Comparison of ENCODE assay signal across 11 cellular contexts in the genomic region with DNA sequence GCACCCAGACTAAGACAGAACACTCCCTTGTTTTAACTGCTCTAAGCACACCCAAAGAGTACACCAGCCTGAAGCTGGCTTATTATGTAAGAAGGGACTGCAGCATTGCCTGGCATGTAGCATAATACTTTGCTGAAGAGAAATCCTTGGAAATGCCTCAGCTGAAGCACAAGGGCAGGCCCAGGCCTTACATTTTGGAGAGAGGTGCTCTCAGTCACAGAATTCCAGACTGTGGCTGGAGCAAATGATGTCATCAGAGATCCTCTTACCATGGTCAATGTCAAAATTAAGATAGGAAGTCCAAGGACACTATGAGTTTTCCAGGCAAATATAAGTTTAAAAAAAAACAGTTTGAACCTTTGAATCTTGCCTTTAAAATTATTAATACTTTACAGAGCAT. TPM values are rescaled to one million over a fixed set of nuclear protein-coding genes. Genes with fewer than 3 reads are reported as not detected.
DNase-seq lines count a peak whose midpoint lies in the region; ATAC-seq, FAIRE-seq and TF ChIP-seq lines count a peak whose summit lies in the region.
"Had no signal": no experiment of that assay in that cellular context is flagged by ENCODE, and none has a peak within 500 bp of the region (broad histone marks: within the 10 kb centered on the region; RNA-seq: fewer than 3 reads in every experiment).

No MANE protein-coding gene starts in this region.

- H3K4me1 Mint-ChIP-seq in activated naive CD4-positive, alpha-beta T cell treated with anti-CD3 and anti-CD28 coated beads, Interleukin-2, amount 50 U/mL, for 24 hours = peaks cover 59% of the 10 kb centered on the region
- H3K4me1 Mint-ChIP-seq in activated CD8-positive, alpha-beta T cell treated with anti-CD3 and anti-CD28 coated beads, Interleukin-2, amount 10 ng/mL, durations not matched to agents 7 days and 5 days (ENCODE audit: low read depth) = peaks cover 73% of the 10 kb centered on the region

- H3K27me3 Mint-ChIP-seq in activated naive CD4-positive, alpha-beta T cell treated with anti-CD3 and anti-CD28 coated beads, Interleukin-2, amount 50 U/mL, for 24 hours = no peaks in the 10 kb centered on the region
- no peaks in the 10 kb centered on the region for H3K27me3 Mint-ChIP-seq in activated CD8-positive, alpha-beta T cell treated with anti-CD3 and anti-CD28 coated beads, Interleukin-2, amount 10 ng/mL, durations not matched to agents 7 days and 5 days (ENCODE audit: low read depth)

- peak overlapping the region; percentile 80 for H3K4me3 Mint-ChIP-seq in activated naive CD4-positive, alpha-beta T cell treated with anti-CD3 and anti-CD28 coated beads, Interleukin-2, amount 50 U/mL, for 24 hours
- H3K4me3 Mint-ChIP-seq in activated CD8-positive, alpha-beta T cell treated with anti-CD3 and anti-CD28 coated beads, Interleukin-2, amount 10 ng/mL, durations not matched to agents 7 days and 5 days = peak overlapping the region; percentile 75

- CTCF ChIA-PET in activated CD8-positive, alpha-beta T cell treated with anti-CD3 and anti-CD28 coated beads, Interleukin-2, amount 10 ng/mL, durations not matched to agents 7 days and 5 days (lab: Charles Lee) = no interaction called here

- peak overlapping the region; percentile 46 for H3K27ac Mint-ChIP-seq in activated naive CD4-positive, alpha-beta T cell treated with anti-CD3 and anti-CD28 coated beads, Interleukin-2, amount 50 U/mL, for 24 hours
- H3K27ac Mint-ChIP-seq in activated CD8-positive, alpha-beta T cell treated with anti-CD3 and anti-CD28 coated beads, Interleukin-2, amount 10 ng/mL, durations not matched to agents 7 days and 5 days = peak overlapping the region; percentile 70

- peaks cover 1% of the 10 kb centered on the region for H3K4me1 ChIP-seq in right cardiac atrium (ENCODE audit: control insufficient read depth, insufficient read depth, low read length)
- H3K4me1 ChIP-seq in upper lobe of left lung = peaks cover 0 to 10% (median 6%) of the 10 kb centered on the region in 4 donors

- POLR2A ChIA-PET in activated CD8-positive, alpha-beta T cell treated with anti-CD3 and anti-CD28 coated beads, Interleukin-2, amount 10 ng/mL, durations not matched to agents 7 days and 5 days (lab: Charles Lee) = interaction anchor here (0.9 to 3.1 kb wide), 2 partner anchors 16 to 114 kb away, joined by 3 to 25 read pairs; partner anchors contain the start of gene RBMX

- H3K27ac ChIP-seq in right cardiac atrium (ENCODE audit: low read length) (peak overlapping the region; percentile 78), upper lobe of left lung (peak overlapping the region in 1 of 4 donors; percentile 9)

- no peak for TF ChIP-seq CTCF in upper lobe of left lung (IDR thresholded peaks at IDR 0.05)

- H3K9me3 Mint-ChIP-seq in activated naive CD4-positive, alpha-beta T cell treated with anti-CD3 and anti-CD28 coated beads, Interleukin-2, amount 50 U/mL, for 24 hours = no peaks in the 10 kb centered on the region
- H3K9me3 Mint-ChIP-seq in activated CD8-positive, alpha-beta T cell treated with anti-CD3 and anti-CD28 coated beads, Interleukin-2, amount 10 ng/mL, durations not matched to agents 7 days and 5 days (ENCODE audit: insufficient read depth) = no peaks in the 10 kb centered on the region

- no peak for DNase-seq in activated naive CD4-positive, alpha-beta T cell treated with anti-CD3 and anti-CD28 coated beads, Interleukin-2, amount 50 U/mL, for 16 hours
- DNase-seq in activated CD8-positive, alpha-beta T cell treated with anti-CD3 and anti-CD28 coated beads, Interleukin-2, amount 10 ng/mL, durations not matched to agents 7 days and 5 days = no peak
- DNase-seq in right cardiac atrium (no peak), upper lobe of left lung (no peak), HTR-8/SVneo (ENCODE audit: insufficient read length, low spot score) (no peak), NCI-H2081 treated with DMSO at 0.1 percent for 48 hours (lab: John Stamatoyannopoulos, UW) (no peak)
- DNase-seq: COR-L47, NCI-H774 had no signal

- no peak for TF ChIP-seq EP300 in upper lobe of left lung (IDR thresholded peaks at IDR 0.05)

- H3K36me3 Mint-ChIP-seq in activated naive CD4-positive, alpha-beta T cell treated with anti-CD3 and anti-CD28 coated beads, Interleukin-2, amount 50 U/mL, for 24 hours = no peaks in the 10 kb centered on the region
- peaks cover 37% of the 10 kb centered on the region for H3K36me3 Mint-ChIP-seq in activated CD8-positive, alpha-beta T cell treated with anti-CD3 and anti-CD28 coated beads, Interleukin-2, amount 10 ng/mL, durations not matched to agents 7 days and 5 days (ENCODE audit: low read depth)

- no peaks in the 10 kb centered on the region for H3K9me3 ChIP-seq in right cardiac atrium (ENCODE audit: control insufficient read depth, low read length)
- no peaks in the 10 kb centered on the region for H3K9me3 ChIP-seq in upper lobe of left lung

- intact Hi-C loops in right cardiac atrium (cut with DNase I) = no loop called here

- FAIRE-seq in HTR-8/SVneo (lab: Jason Lieb, UNC) = no peak
- FAIRE-seq: TTC549 had no signal

- no peak for TF ChIP-seq POLR2A in upper lobe of left lung (IDR thresholded peaks at IDR 0.05)

- no peaks in the 10 kb centered on the region for H3K36me3 ChIP-seq in upper lobe of left lung

- H3K4me3 ChIP-seq in right cardiac atrium (ENCODE audit: low read length) (peak overlapping the region; percentile 25), upper lobe of left lung (peak overlapping the region in 3 of 4 donors; percentile 59 to 73 (median 64))

- ATAC-seq in activated CD8-positive, alpha-beta T cell treated with anti-CD3 and anti-CD28 coated beads, Interleukin-2, amount 10 ng/mL, durations not matched to agents 7 days and 5 days = no peak
- ATAC-seq in right cardiac atrium (peak in 1 of 2 donors; percentile 10), upper lobe of left lung (ENCODE audit: low FRiP score in 2 of 2) (no peak), HG02798 (IDR thresholded peaks at IDR 0.05; ENCODE audit: poor library complexity, unreplicated experiment) (no peak)

- no peaks in the 10 kb centered on the region for H3K27me3 ChIP-seq in right cardiac atrium (ENCODE audit: control insufficient read depth, insufficient read depth)
- H3K27me3 ChIP-seq in upper lobe of left lung = no peaks in the 10 kb centered on the region

RNA-seq across cellular contexts. Expression of gene ARHGEF6, which starts 14.8 kb away (rescaled TPM):
- total RNA-seq in activated CD8-positive, alpha-beta T cell treated with anti-CD3 and anti-CD28 coated beads, Interleukin-2, amount 10 ng/mL, durations not matched to agents 7 days and 5 days = 10 to 100 TPM; 97.8 to 99.0 TPM
- total RNA-seq in right cardiac atrium = 10 to 100 TPM; 36.1 to 43.2 (median 38.6) TPM
- 17.1 TPM for polyA plus RNA-seq in right cardiac atrium
- 10 to 100 TPM; 21.7 to 30.9 (median 27.0) TPM for total RNA-seq in upper lobe of left lung
